ENCODE assay signal across 14 cellular contexts in the genomic region with DNA sequence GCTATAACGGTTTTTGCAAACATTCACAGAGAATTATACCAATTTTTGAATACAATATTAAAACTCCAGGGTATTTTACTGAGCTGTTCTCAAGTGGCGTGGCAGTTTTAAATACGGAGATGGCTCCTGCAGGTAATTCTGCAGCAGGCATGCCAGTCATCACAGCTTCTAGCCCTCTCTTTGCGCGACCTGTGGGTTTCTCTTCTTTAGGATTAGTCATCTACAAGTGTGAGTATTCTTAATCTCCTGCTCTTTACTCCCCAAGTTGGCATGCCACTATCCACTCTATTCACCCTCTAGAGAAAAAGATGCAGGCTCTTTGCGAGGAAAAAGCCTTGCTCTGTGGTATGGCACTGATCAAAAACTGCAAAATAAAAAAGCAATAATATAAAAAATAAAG.
"Had no signal": no experiment of that assay in that cellular context is flagged by ENCODE, and none has a peak within 500 bp of the region (broad histone marks: within the 10 kb centered on the region; RNA-seq: fewer than 3 reads in every experiment).

No MANE protein-coding gene starts in this region.

- DNase-seq: activated CD4-positive, alpha-beta T cell treated with anti-CD3 and anti-CD28 coated beads, Interleukin-2, amount 50 U/mL, for 4 hours; activated CD8-positive, alpha-beta memory T cell treated with anti-CD3 and anti-CD28 coated beads, Interleukin-2, amount 50 U/mL, for 4 hours; dorsolateral prefrontal cortex; endodermal cell; left lung; mucosa of descending colon; naive thymus-derived CD4-positive, alpha-beta T cell; pancreas; SJCRH30; T-helper 17 cell; upper lobe of right lung had no signal

- H3K4me3 ChIP-seq: cardiac muscle cell, dorsolateral prefrontal cortex, left lung, mucosa of descending colon, pancreas, SJCRH30, thoracic aorta, upper lobe of right lung had no signal

- H3K4me1 ChIP-seq: left lung, pancreas, SJCRH30, upper lobe of right lung had no signal

- H3K4me3 Mint-ChIP-seq: endodermal cell; naive thymus-derived CD4-positive, alpha-beta T cell; T-helper 17 cell had no signal

- H3K36me3 ChIP-seq: cardiac muscle cell, left lung, pancreas, SJCRH30, thoracic aorta, upper lobe of right lung had no signal

- H3K27me3 Mint-ChIP-seq: naive thymus-derived CD4-positive, alpha-beta T cell had no signal

- H3K27ac ChIP-seq: cardiac muscle cell, dorsolateral prefrontal cortex, left lung, pancreas, SJCRH30, thoracic aorta, upper lobe of right lung had no signal

- H3K9me3 Mint-ChIP-seq: endodermal cell; naive thymus-derived CD4-positive, alpha-beta T cell had no signal

- H3K9me3 ChIP-seq: left lung, mucosa of descending colon, SJCRH30, thoracic aorta, upper lobe of right lung had no signal

- H3K4me1 Mint-ChIP-seq: endodermal cell had no signal

- H3K27ac Mint-ChIP-seq: endodermal cell; naive thymus-derived CD4-positive, alpha-beta T cell; T-helper 17 cell had no signal

- H3K27me3 ChIP-seq: dorsolateral prefrontal cortex, left lung, pancreas, SJCRH30, upper lobe of right lung had no signal

- ATAC-seq: left lung; mucosa of descending colon; naive thymus-derived CD4-positive, alpha-beta T cell; pancreas; sciatic nerve; T-helper 17 cell; upper lobe of right lung had no signal
